Comparison of ENCODE assay signal across 7 cellular contexts in the genomic region with DNA sequence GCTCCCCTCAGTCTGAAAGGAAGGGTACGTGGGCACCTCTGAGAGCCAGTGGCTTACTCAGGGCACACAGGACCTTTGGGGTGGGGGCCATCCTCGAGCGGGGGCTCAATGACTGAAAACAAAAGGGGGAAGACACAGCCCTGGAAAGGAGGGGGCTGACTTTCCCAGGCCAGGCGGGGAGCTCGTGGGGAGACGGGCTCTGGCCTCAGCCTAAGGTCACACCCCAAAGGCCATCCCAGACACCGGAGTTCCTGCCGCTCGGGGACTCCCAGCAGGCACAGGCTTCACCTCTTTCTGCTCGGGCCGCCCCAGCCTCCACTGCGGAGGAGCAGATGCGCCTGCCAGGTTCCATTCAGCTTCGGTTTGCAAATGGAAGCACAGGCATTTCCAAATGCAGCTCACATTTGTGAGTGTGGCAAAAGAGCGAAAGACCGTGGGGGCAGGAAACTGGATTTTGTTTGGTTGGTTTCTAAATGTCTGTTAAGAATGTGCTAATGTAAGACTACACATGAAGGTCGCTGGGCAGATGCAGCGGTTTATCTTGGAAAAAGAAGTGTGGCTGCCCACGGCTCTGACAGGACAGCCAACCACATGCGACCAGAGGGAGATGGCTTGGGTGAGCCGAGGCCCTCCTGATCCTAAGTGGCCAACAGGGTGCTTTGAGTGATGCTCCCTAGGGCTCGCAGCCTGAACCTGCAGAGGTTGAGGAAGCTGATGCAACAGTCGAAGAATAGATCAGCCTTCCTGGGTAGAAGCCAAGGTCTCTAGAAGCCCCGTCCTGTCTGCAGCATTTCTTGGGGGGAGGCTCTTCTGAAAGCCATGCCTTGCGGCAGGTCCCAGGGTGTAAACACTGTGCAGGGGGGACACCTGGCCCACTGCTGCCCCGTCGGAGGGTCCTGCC.
DNase-seq lines count a peak whose midpoint lies in the region; ATAC-seq and TF ChIP-seq lines count a peak whose summit lies in the region.

No MANE protein-coding gene starts in this region.

- H3K4me2 ChIP-seq in Karpas-422 (ENCODE audit: low read depth, low read length, poor library complexity, severe bottlenecking) = no peak overlapping the region
- H3K4me2 ChIP-seq in neural progenitor cell = no peak overlapping the region

- H3K36me3 ChIP-seq in Karpas-422 (ENCODE audit: insufficient read depth, low read length) (no peaks in the 10 kb centered on the region), neural progenitor cell (no peaks in the 10 kb centered on the region)

- POLR2A ChIA-PET in activated CD4-positive, alpha-beta memory T cell treated with anti-CD3 and anti-CD28 coated beads for 36 hours (lab: Charles Lee) = interaction anchor here (0.6 to 1.3 kb wide), 6 partner anchors 11 to 137 kb away, joined by 3 to 5 read pairs (median 3); partner anchors contain the start of gene HDAC4

- H4K20me1 ChIP-seq in Karpas-422 (ENCODE audit: insufficient read depth, low read depth, low read length) (peaks cover 62% of the 10 kb centered on the region; the same call in 1 of the 2 replicates), neural progenitor cell (ENCODE audit: low read depth) (peaks cover 66% of the 10 kb centered on the region)

- H3K9me3 Mint-ChIP-seq in activated CD4-positive, alpha-beta memory T cell treated with anti-CD3 and anti-CD28 coated beads for 36 hours = no peaks in the 10 kb centered on the region
- no peaks in the 10 kb centered on the region for H3K9me3 Mint-ChIP-seq in stimulated activated naive CD8-positive, alpha-beta T cell treated with anti-CD3 and anti-CD28 coated beads, Interleukin-15, amount 100 ng/mL, for 72 hours
- H3K9me3 Mint-ChIP-seq in neural progenitor cell = no peaks in the 10 kb centered on the region

- intact Hi-C loops in activated CD4-positive, alpha-beta memory T cell treated with anti-CD3 and anti-CD28 coated beads for 36 hours (cut with micrococcal nuclease) = loop anchor here (2.0 to 10.0 kb wide), 4 partner anchors 119 to 621 kb away; partner anchors contain the start of gene HDAC4
- intact Hi-C loops in head of caudate nucleus (cut with DNase I) = no loop called here

- no peaks in the 10 kb centered on the region for H3F3A ChIP-seq in neural progenitor cell (ENCODE audit: low read depth)

- H3K36me3 Mint-ChIP-seq in activated CD4-positive, alpha-beta memory T cell treated with anti-CD3 and anti-CD28 coated beads for 36 hours = peaks cover 3% of the 10 kb centered on the region
- H3K36me3 Mint-ChIP-seq in neural progenitor cell = peaks cover 6% of the 10 kb centered on the region

- H3K9ac ChIP-seq in Karpas-422 (ENCODE audit: low read length) = no peak overlapping the region
- no peak overlapping the region for H3K9ac ChIP-seq in neural progenitor cell

- H3K4me1 Mint-ChIP-seq in activated CD4-positive, alpha-beta memory T cell treated with anti-CD3 and anti-CD28 coated beads for 36 hours (ENCODE audit: low read depth) = peaks cover 87% of the 10 kb centered on the region
- peaks cover 99% of the 10 kb centered on the region for H3K4me1 Mint-ChIP-seq in stimulated activated naive CD8-positive, alpha-beta T cell treated with anti-CD3 and anti-CD28 coated beads, Interleukin-15, amount 100 ng/mL, for 72 hours
- peaks cover 42% of the 10 kb centered on the region for H3K4me1 Mint-ChIP-seq in neural progenitor cell

- H2AFZ ChIP-seq in Karpas-422 (ENCODE audit: low read length) (no peak overlapping the region), neural progenitor cell (replicated peaks) (no peak overlapping the region)

- H3K79me2 ChIP-seq in Karpas-422 (ENCODE audit: low read length) (no peaks in the 10 kb centered on the region), neural progenitor cell (ENCODE audit: low read depth) (peaks cover 88% of the 10 kb centered on the region)

- H3K4me3 ChIP-seq in Karpas-422 (ENCODE audit: low read length) (no peak overlapping the region), neural progenitor cell (no peak overlapping the region)

- no peak overlapping the region for H3K27ac ChIP-seq in Karpas-422 (ENCODE audit: low read length)
- no peak overlapping the region for H3K27ac ChIP-seq in neural progenitor cell

- CTCF ChIA-PET in activated CD4-positive, alpha-beta memory T cell treated with anti-CD3 and anti-CD28 coated beads for 36 hours (lab: Charles Lee) = interaction anchor here (0.7 to 1.1 kb wide), 2 partner anchors 11 to 33 kb away, joined by 3 to 6 read pairs; no protein-coding TSS in a partner anchor

- H3K9me2 ChIP-seq in Karpas-422 (replicated peaks; ENCODE audit: insufficient read depth, low read length) = no peaks in the 10 kb centered on the region

- peak overlapping the region; percentile 86 for H3K27ac Mint-ChIP-seq in activated CD4-positive, alpha-beta memory T cell treated with anti-CD3 and anti-CD28 coated beads for 36 hours
- H3K27ac Mint-ChIP-seq in stimulated activated naive CD8-positive, alpha-beta T cell treated with anti-CD3 and anti-CD28 coated beads, Interleukin-15, amount 100 ng/mL, for 72 hours = peak overlapping the region; percentile 97 to 100
- no peak overlapping the region for H3K27ac Mint-ChIP-seq in neural progenitor cell

- TF ChIP-seq CTCF in neural progenitor cell (IDR thresholded peaks at IDR 0.05) = no peak

- DNase-seq in Karpas-422 = peak; percentile 58
- peak; percentile 66 for DNase-seq in activated CD4-positive, alpha-beta memory T cell treated with anti-CD3 and anti-CD28 coated beads for 36 hours
- peak in 25 of 42 donors; percentile 5 to 68 (median 47) for DNase-seq in head of caudate nucleus
- peak; percentile 61 to 62 for DNase-seq in stimulated activated naive CD8-positive, alpha-beta T cell treated with anti-CD3 and anti-CD28 coated beads, Interleukin-15, amount 100 ng/mL, for 72 hours
- no peak for DNase-seq in neural progenitor cell (ENCODE audit: low spot score)

- no peaks in the 10 kb centered on the region for H3K9me3 ChIP-seq in Karpas-422 (ENCODE audit: low read length)
- H3K9me3 ChIP-seq in neural progenitor cell (ENCODE audit: low read depth) = no peaks in the 10 kb centered on the region

- H3K27me3 Mint-ChIP-seq in activated CD4-positive, alpha-beta memory T cell treated with anti-CD3 and anti-CD28 coated beads for 36 hours = peaks cover 2% of the 10 kb centered on the region
- peaks cover 8% of the 10 kb centered on the region for H3K27me3 Mint-ChIP-seq in stimulated activated naive CD8-positive, alpha-beta T cell treated with anti-CD3 and anti-CD28 coated beads, Interleukin-15, amount 100 ng/mL, for 72 hours
- H3K27me3 Mint-ChIP-seq in neural progenitor cell (ENCODE audit: insufficient read depth, low read depth) = no peaks in the 10 kb centered on the region

- H3K27me3 ChIP-seq in Karpas-422 (ENCODE audit: low read length) (no peaks in the 10 kb centered on the region), neural progenitor cell (no peaks in the 10 kb centered on the region)

- peak; percentile 51 for ATAC-seq in stimulated activated naive CD8-positive, alpha-beta T cell treated with anti-CD3 and anti-CD28 coated beads, Interleukin-15, amount 100 ng/mL, for 72 hours
- ATAC-seq in HG02885 (IDR thresholded peaks at IDR 0.05; ENCODE audit: poor library complexity, unreplicated experiment) = no peak
- ATAC-seq in GM21825 (IDR thresholded peaks at IDR 0.05; ENCODE audit: unreplicated experiment) = no peak

- peak overlapping the region; percentile 12 for H3K4me3 Mint-ChIP-seq in activated CD4-positive, alpha-beta memory T cell treated with anti-CD3 and anti-CD28 coated beads for 36 hours
- peak overlapping the region; percentile 87 to 93 for H3K4me3 Mint-ChIP-seq in stimulated activated naive CD8-positive, alpha-beta T cell treated with anti-CD3 and anti-CD28 coated beads, Interleukin-15, amount 100 ng/mL, for 72 hours
- H3K4me3 Mint-ChIP-seq in neural progenitor cell = no peak overlapping the region

- H3K4me1 ChIP-seq in Karpas-422 (ENCODE audit: low read length) (peaks cover 21% of the 10 kb centered on the region), neural progenitor cell (peaks cover 11% of the 10 kb centered on the region)
